In genomic region chr7:66315192-66315591, GRCh38 we compare ENCODE assay signal across 28 cellular contexts.
DNase-seq lines count a peak whose midpoint lies in the region; FAIRE-seq and TF ChIP-seq lines count a peak whose summit lies in the region.
"Had no signal": no experiment of that assay in that cellular context is flagged by ENCODE, and none has a peak within 500 bp of the region (broad histone marks: within the 10 kb centered on the region; RNA-seq: fewer than 3 reads in every experiment).

No MANE protein-coding gene starts in this region.

- H2BK15ac ChIP-seq in mesenchymal stem cell (ENCODE audit: low read depth, poor library complexity, severe bottlenecking) = no peak overlapping the region

- H3K27me3 Mint-ChIP-seq in activated naive CD4-positive, alpha-beta T cell treated with anti-CD3 and anti-CD28 coated beads for 36 hours (ENCODE audit: low read depth) = peaks cover 1% of the 10 kb centered on the region
- no peaks in the 10 kb centered on the region for H3K27me3 Mint-ChIP-seq in activated naive CD8-positive, alpha-beta T cell treated with anti-CD3 and anti-CD28 coated beads for 36 hours
- H3K27me3 Mint-ChIP-seq: CD4-positive, alpha-beta T cell had no signal

- peaks cover 9% of the 10 kb centered on the region for H3K79me1 ChIP-seq in mesenchymal stem cell (replicated peaks; ENCODE audit: low read length, poor library complexity, severe bottlenecking)

- H3K27ac Mint-ChIP-seq in activated naive CD4-positive, alpha-beta T cell treated with anti-CD3 and anti-CD28 coated beads for 36 hours = no peak overlapping the region
- no peak overlapping the region for H3K27ac Mint-ChIP-seq in activated naive CD8-positive, alpha-beta T cell treated with anti-CD3 and anti-CD28 coated beads for 36 hours
- H3K27ac Mint-ChIP-seq: activated CD4-positive, alpha-beta memory T cell treated with anti-CD3 and anti-CD28 coated beads, Interleukin-2, amount 10 ng/mL, durations not matched to agents 7 days and 5 days; activated naive CD4-positive, alpha-beta T cell treated with anti-CD3 and anti-CD28 coated beads, Interleukin-2, amount 10 ng/mL, durations not matched to agents 7 days and 5 days; activated T-helper 1 cell treated with anti-CD3 and anti-CD28 coated beads, Interleukin-12 subunit alpha, Interleukin-12 subunit beta, Interleukin-2, Interleukin-4 antibody, amounts not matched to agents 30 ng/mL and 10 ng/mL and 1 ng/mL, durations not matched to agents 14 hours and 24 hours and 36 hours; CD4-positive, alpha-beta T cell; stimulated activated naive CD8-positive, alpha-beta T cell treated with anti-CD3 and anti-CD28 coated beads, Interleukin-15, Interleukin-2, amounts not matched to agents 100 ng/mL and 50 ng/mL, for 24 hours had no signal

- intact Hi-C loops in activated naive CD4-positive, alpha-beta T cell treated with anti-CD3 and anti-CD28 coated beads for 36 hours (cut with micrococcal nuclease) = no loop called here

- peaks cover 2% of the 10 kb centered on the region for H3K9me3 Mint-ChIP-seq in activated naive CD4-positive, alpha-beta T cell treated with anti-CD3 and anti-CD28 coated beads for 36 hours
- H3K9me3 Mint-ChIP-seq in activated naive CD8-positive, alpha-beta T cell treated with anti-CD3 and anti-CD28 coated beads for 36 hours = peaks cover 3% of the 10 kb centered on the region
- H3K9me3 Mint-ChIP-seq: activated CD4-positive, alpha-beta memory T cell treated with anti-CD3 and anti-CD28 coated beads, Interleukin-2, amount 10 ng/mL, durations not matched to agents 7 days and 5 days; activated naive CD4-positive, alpha-beta T cell treated with anti-CD3 and anti-CD28 coated beads, Interleukin-2, amount 10 ng/mL, durations not matched to agents 7 days and 5 days; activated T-helper 1 cell treated with anti-CD3 and anti-CD28 coated beads, Interleukin-12 subunit alpha, Interleukin-12 subunit beta, Interleukin-2, Interleukin-4 antibody, amounts not matched to agents 30 ng/mL and 10 ng/mL and 1 ng/mL, durations not matched to agents 14 hours and 24 hours and 36 hours; CD4-positive, alpha-beta T cell had no signal

- H2AFZ ChIP-seq in mesenchymal stem cell (ENCODE audit: low read depth, low read length) = no peak overlapping the region
- H2AFZ ChIP-seq: parathyroid adenoma had no signal

- no peak overlapping the region for H3K27ac ChIP-seq in mesenchymal stem cell (ENCODE audit: low read length, poor library complexity, severe bottlenecking)
- H3K27ac ChIP-seq: body of pancreas, dorsolateral prefrontal cortex, gastroesophageal sphincter, parathyroid adenoma, testis had no signal

- TF ChIP-seq POLR2A in H54 (IDR thresholded peaks at IDR 0.05; ENCODE audit: low read depth, low read length) = no peak

- no peaks in the 10 kb centered on the region for H3K9me3 ChIP-seq in mesenchymal stem cell (ENCODE audit: control insufficient read depth, low read length)
- H3K9me3 ChIP-seq: body of pancreas, gastroesophageal sphincter, testis had no signal

- H3K4me3 ChIP-seq in fibroblast of mammary gland (ENCODE audit: control insufficient read depth, low read depth, low read length) = no peak overlapping the region
- no peak overlapping the region for H3K4me3 ChIP-seq in mesenchymal stem cell (ENCODE audit: insufficient read depth in 1 of 2, low read depth in 1 of 2, low read length in 2 of 2)
- H3K4me3 ChIP-seq: body of pancreas, dorsolateral prefrontal cortex, gastroesophageal sphincter, testis had no signal

- H2BK5ac ChIP-seq in mesenchymal stem cell (ENCODE audit: low read depth, low read length, poor library complexity, severe bottlenecking) = no peak overlapping the region

- no peak overlapping the region for H2AK5ac ChIP-seq in mesenchymal stem cell (ENCODE audit: low read length, severe bottlenecking)

- H3K36me3 Mint-ChIP-seq in activated naive CD4-positive, alpha-beta T cell treated with anti-CD3 and anti-CD28 coated beads for 36 hours (ENCODE audit: low read depth) = no peaks in the 10 kb centered on the region
- H3K36me3 Mint-ChIP-seq in activated naive CD8-positive, alpha-beta T cell treated with anti-CD3 and anti-CD28 coated beads for 36 hours = peaks cover 8% of the 10 kb centered on the region
- H3K36me3 Mint-ChIP-seq: activated naive CD4-positive, alpha-beta T cell treated with anti-CD3 and anti-CD28 coated beads, Interleukin-2, amount 10 ng/mL, durations not matched to agents 7 days and 5 days had no signal

- no peaks in the 10 kb centered on the region for H3K27me3 ChIP-seq in mesenchymal stem cell (ENCODE audit: control insufficient read depth in 1 of 2, insufficient read depth in 1 of 2, low read length in 2 of 2)
- H3K27me3 ChIP-seq: body of pancreas, dorsolateral prefrontal cortex, gastroesophageal sphincter, testis had no signal

- no peak overlapping the region for H3K4me2 ChIP-seq in mesenchymal stem cell (ENCODE audit: low read length, poor library complexity, severe bottlenecking)

- peaks cover 3% of the 10 kb centered on the region for H3K4me1 ChIP-seq in mesenchymal stem cell (ENCODE audit: control insufficient read depth, insufficient read depth, low read depth, low read length)
- H3K4me1 ChIP-seq: gastroesophageal sphincter, testis had no signal

- H3K4ac ChIP-seq in mesenchymal stem cell (ENCODE audit: low read depth in 1 of 2, low read length in 2 of 2) = peak overlapping the region in 1 of 2 experiments; percentile 11

- DNase-seq in H54 (ENCODE audit: insufficient read length, low spot score) = no peak
- DNase-seq in NAMALWA (ENCODE audit: low spot score) = peak; percentile 9
- DNase-seq in fibroblast of mammary gland (ENCODE audit: low read depth) = peak; percentile 24
- peak; percentile 29 for DNase-seq in mesenchymal stem cell
- no peak for DNase-seq in activated naive CD4-positive, alpha-beta T cell treated with anti-CD3 and anti-CD28 coated beads for 36 hours
- DNase-seq in GOT3 (lab: John Stamatoyannopoulos, UW) = no peak
- DNase-seq in activated naive CD8-positive, alpha-beta T cell treated with anti-CD3 and anti-CD28 coated beads for 36 hours = no peak
- DNase-seq: activated CD4-positive, alpha-beta memory T cell treated with anti-CD3 and anti-CD28 coated beads, Interleukin-2, amount 10 ng/mL, durations not matched to agents 7 days and 5 days; activated CD4-positive, CD25-positive, alpha-beta regulatory T cell treated with anti-CD3 and anti-CD28 coated beads, Interleukin-2, amount 50 U/mL, for 72 hours; activated CD8-positive, alpha-beta memory T cell treated with anti-CD3 and anti-CD28 coated beads, Interleukin-2, amount 50 U/mL, for 4 hours; activated naive CD4-positive, alpha-beta T cell treated with anti-CD3 and anti-CD28 coated beads, Interleukin-2, amount 10 ng/mL, durations not matched to agents 7 days and 5 days; body of pancreas; CD4-positive, alpha-beta T cell; DND-41; dorsolateral prefrontal cortex; NCI-H1092 treated with DMSO at 0.1 percent for 48 hours; NCI-H2029; NCI-H2227 treated with DMSO at 0.1 percent for 48 hours; right cardiac atrium; SHP77; stimulated activated CD4-positive, alpha-beta T cell treated with anti-CD3 and anti-CD28 coated beads, Interleukin-1b, Interleukin-23, amount 100 ng/mL, for 48 hours; testis had no signal

- no peak overlapping the region for H3K14ac ChIP-seq in mesenchymal stem cell (ENCODE audit: low read length in 2 of 2)

- H2BK120ac ChIP-seq in mesenchymal stem cell (ENCODE audit: low read depth, low read length) = no peak overlapping the region

- H2BK12ac ChIP-seq in mesenchymal stem cell (ENCODE audit: low read length in 2 of 2) = peak overlapping the region in 1 of 2 experiments; percentile 59

- no peak overlapping the region for H3K9ac ChIP-seq in mesenchymal stem cell (ENCODE audit: low read length)
- H3K9ac ChIP-seq: parathyroid adenoma had no signal

- CTCF ChIA-PET in activated naive CD4-positive, alpha-beta T cell treated with anti-CD3 and anti-CD28 coated beads for 36 hours (lab: Charles Lee) = no interaction called here

- no peak for TF ChIP-seq CTCF in fibroblast of mammary gland (conservative IDR thresholded peaks at IDR 0.05; ENCODE audit: control insufficient read depth, insufficient read depth, low read depth, low read length)

- no peak overlapping the region for H4K8ac ChIP-seq in mesenchymal stem cell (ENCODE audit: low read length)

- peak; percentile 55 for FAIRE-seq in H54 (lab: Jason Lieb, UNC)
- FAIRE-seq: D721Med, HTR-8/SVneo had no signal

- no peak overlapping the region for H4K91ac ChIP-seq in mesenchymal stem cell (ENCODE audit: low read length)

- H3K18ac ChIP-seq in mesenchymal stem cell (ENCODE audit: low read depth in 1 of 2, low read length in 2 of 2) = peak overlapping the region in 1 of 2 experiments; percentile 69

- peaks cover 4% of the 10 kb centered on the region for H3K4me1 Mint-ChIP-seq in activated naive CD4-positive, alpha-beta T cell treated with anti-CD3 and anti-CD28 coated beads for 36 hours (ENCODE audit: low read depth)
- peaks cover 11% of the 10 kb centered on the region for H3K4me1 Mint-ChIP-seq in activated naive CD8-positive, alpha-beta T cell treated with anti-CD3 and anti-CD28 coated beads for 36 hours
- H3K4me1 Mint-ChIP-seq: activated CD4-positive, alpha-beta memory T cell treated with anti-CD3 and anti-CD28 coated beads, Interleukin-2, amount 10 ng/mL, durations not matched to agents 7 days and 5 days had no signal

- WGBS in mesenchymal stem cell = 72% methylated on average over 4 of the region's 4 CpGs

- H3K4me3 Mint-ChIP-seq in activated naive CD4-positive, alpha-beta T cell treated with anti-CD3 and anti-CD28 coated beads for 36 hours = no peak overlapping the region
- no peak overlapping the region for H3K4me3 Mint-ChIP-seq in activated naive CD8-positive, alpha-beta T cell treated with anti-CD3 and anti-CD28 coated beads for 36 hours
- H3K4me3 Mint-ChIP-seq: activated CD4-positive, alpha-beta memory T cell treated with anti-CD3 and anti-CD28 coated beads, Interleukin-2, amount 10 ng/mL, durations not matched to agents 7 days and 5 days; activated naive CD4-positive, alpha-beta T cell treated with anti-CD3 and anti-CD28 coated beads, Interleukin-2, amount 10 ng/mL, durations not matched to agents 7 days and 5 days; activated T-helper 1 cell treated with anti-CD3 and anti-CD28 coated beads, Interleukin-12 subunit alpha, Interleukin-12 subunit beta, Interleukin-2, Interleukin-4 antibody, amounts not matched to agents 30 ng/mL and 10 ng/mL and 1 ng/mL, durations not matched to agents 14 hours and 24 hours and 36 hours; CD4-positive, alpha-beta T cell; stimulated activated naive CD8-positive, alpha-beta T cell treated with anti-CD3 and anti-CD28 coated beads, Interleukin-15, Interleukin-2, amounts not matched to agents 100 ng/mL and 50 ng/mL, for 24 hours had no signal

- no peaks in the 10 kb centered on the region for H3K36me3 ChIP-seq in mesenchymal stem cell (ENCODE audit: control insufficient read depth in 1 of 2, insufficient read depth in 2 of 2, low read depth in 1 of 2, low read length in 2 of 2)
- H3K36me3 ChIP-seq: gastroesophageal sphincter had no signal

- no peak overlapping the region for H3K23ac ChIP-seq in mesenchymal stem cell (ENCODE audit: low read length in 2 of 2)

Comparison
In these comparisons a context has a peak if more than half of its experiments do, and no peak if none do; other contexts are left out.
1. DNase-seq: peak in NAMALWA (single experiment), fibroblast of mammary gland (single experiment) and mesenchymal stem cell (single experiment); none in H54 (single experiment), activated naive CD4-positive, alpha-beta T cell treated with anti-CD3 and anti-CD28 coated beads for 36 hours (single experiment), GOT3 (single experiment) and activated naive CD8-positive, alpha-beta T cell treated with anti-CD3 and anti-CD28 coated beads for 36 hours (single experiment).